Comparison of ENCODE assay signal across 8 cellular contexts in genomic region chr6:111480988-111481830, GRCh38. TPM values are rescaled to one million over a fixed set of nuclear protein-coding genes. Genes with fewer than 3 reads are reported as not detected.
A peak's percentile ranks its signal among the peaks of the same experiment; 100 is the strongest.
DNase-seq lines count a peak whose midpoint lies in the region; ATAC-seq and TF ChIP-seq lines count a peak whose summit lies in the region.

No MANE protein-coding gene starts in this region.

- H3K36me3 Mint-ChIP-seq in CD4-positive, CD25-positive, alpha-beta regulatory T cell = no peaks in the 10 kb centered on the region
- H3K36me3 Mint-ChIP-seq in activated naive CD8-positive, alpha-beta T cell treated with anti-CD3 and anti-CD28 coated beads for 36 hours = peaks cover 14% of the 10 kb centered on the region

- H3K9me3 ChIP-seq in CD4-positive, CD25-positive, alpha-beta regulatory T cell (ENCODE audit: control insufficient read depth in 2 of 2, low read length in 2 of 2) = no peaks in the 10 kb centered on the region
- H3K9me3 ChIP-seq in HUES64 (ENCODE audit: insufficient read depth, low read depth, low read length) (no peaks in the 10 kb centered on the region), testis (no peaks in the 10 kb centered on the region)

- H3K4me3 Mint-ChIP-seq in CD4-positive, CD25-positive, alpha-beta regulatory T cell = peak overlapping the region; percentile 94 to 99 (median 96)
- H3K4me3 Mint-ChIP-seq in activated naive CD8-positive, alpha-beta T cell treated with anti-CD3 and anti-CD28 coated beads for 36 hours = peak overlapping the region; percentile 97

- peak overlapping the region; percentile 54 to 97 (median 95) for H3K27ac Mint-ChIP-seq in CD4-positive, CD25-positive, alpha-beta regulatory T cell
- peak overlapping the region; percentile 43 for H3K27ac Mint-ChIP-seq in activated naive CD8-positive, alpha-beta T cell treated with anti-CD3 and anti-CD28 coated beads for 36 hours

- no peak overlapping the region for H3K9ac ChIP-seq in HUES64 (ENCODE audit: low read depth, low read length)

- peak overlapping the region; percentile 92 for H3K4me3 ChIP-seq in CD4-positive, CD25-positive, alpha-beta regulatory T cell (ENCODE audit: low read depth, low read length)
- H3K4me3 ChIP-seq in HUES64 (ENCODE audit: low read length) (peak overlapping the region; percentile 95), kidney epithelial cell (ENCODE audit: low read depth, low read length) (peak overlapping the region; percentile 90), testis (peak overlapping the region; percentile 91 to 98)

- DNase-seq in CD4-positive, CD25-positive, alpha-beta regulatory T cell = no peak
- DNase-seq in activated naive CD8-positive, alpha-beta T cell treated with anti-CD3 and anti-CD28 coated beads for 36 hours = no peak
- DNase-seq in kidney epithelial cell (ENCODE audit: low read depth) (no peak), testis (no peak), iPS-NIHi7 (ENCODE audit: extremely low spot score) (no peak), GM19238 (ENCODE audit: insufficient read length, low spot score) (no peak)
- no peak for DNase-seq in stimulated activated CD4-positive, alpha-beta T cell treated with anti-CD3 and anti-CD28 coated beads, Interleukin-2, amount 100 ng/mL, for 24 hours

- H3K36me3 ChIP-seq in CD4-positive, CD25-positive, alpha-beta regulatory T cell (ENCODE audit: control insufficient read depth, insufficient read depth, low read length) = no peaks in the 10 kb centered on the region
- H3K36me3 ChIP-seq in HUES64 (ENCODE audit: insufficient read depth, low read length) = peaks cover 2% of the 10 kb centered on the region; the same call in 1 of the 2 replicates
- no peaks in the 10 kb centered on the region for H3K36me3 ChIP-seq in kidney epithelial cell (ENCODE audit: control insufficient read depth, insufficient read depth, low read length)
- H3K36me3 ChIP-seq in testis (ENCODE audit: low read depth, missing control alignments) = no peaks in the 10 kb centered on the region

- TF ChIP-seq CTCF in kidney epithelial cell (IDR thresholded peaks at IDR 0.05; ENCODE audit: insufficient read depth, low read length, poor library complexity, severe bottlenecking) (no peak), testis (IDR thresholded peaks at IDR 0.05) (no peak)

- no peak for ATAC-seq in CD4-positive, CD25-positive, alpha-beta regulatory T cell (ENCODE audit: low read depth in 2 of 2)

- no peak for TF ChIP-seq POLR2A in testis (IDR thresholded peaks at IDR 0.05)

- H3K27me3 ChIP-seq in CD4-positive, CD25-positive, alpha-beta regulatory T cell (ENCODE audit: control insufficient read depth, insufficient read depth, low read length) = no peaks in the 10 kb centered on the region
- H3K27me3 ChIP-seq in HUES64 (ENCODE audit: insufficient read depth, low read length) (peaks cover 56% of the 10 kb centered on the region), kidney epithelial cell (ENCODE audit: control insufficient read depth, insufficient read depth, low read length) (no peaks in the 10 kb centered on the region), testis (no peaks in the 10 kb centered on the region)

- 60% methylated on average over 6 of the region's 6 CpGs for WGBS in HUES64
- 33 to 34% methylated on average over 6 of the region's 6 CpGs for WGBS in testis, 2 donors

- H3K27me3 Mint-ChIP-seq in CD4-positive, CD25-positive, alpha-beta regulatory T cell = no peaks in the 10 kb centered on the region
- no peaks in the 10 kb centered on the region for H3K27me3 Mint-ChIP-seq in activated naive CD8-positive, alpha-beta T cell treated with anti-CD3 and anti-CD28 coated beads for 36 hours

- intact Hi-C loops in testis (cut with DNase I; ENCODE audit: low total_unique reads) = loop anchor here (5.0 kb wide), 2 partner anchors 71 to 121 kb away; no protein-coding TSS in a partner anchor

- peaks cover 31% of the 10 kb centered on the region for H3K4me1 ChIP-seq in CD4-positive, CD25-positive, alpha-beta regulatory T cell (ENCODE audit: control insufficient read depth, insufficient read depth, low read length, poor library complexity, severe bottlenecking)
- peaks cover 46% of the 10 kb centered on the region for H3K4me1 ChIP-seq in HUES64 (ENCODE audit: insufficient read depth, low read length)
- peaks cover 23% of the 10 kb centered on the region for H3K4me1 ChIP-seq in testis

- no peaks in the 10 kb centered on the region for H3K9me3 Mint-ChIP-seq in CD4-positive, CD25-positive, alpha-beta regulatory T cell
- H3K9me3 Mint-ChIP-seq in activated naive CD8-positive, alpha-beta T cell treated with anti-CD3 and anti-CD28 coated beads for 36 hours = no peaks in the 10 kb centered on the region

- H3K4me1 Mint-ChIP-seq in CD4-positive, CD25-positive, alpha-beta regulatory T cell = peaks cover 27 to 53% (median 39%) of the 10 kb centered on the region in 4 donors
- peaks cover 28% of the 10 kb centered on the region for H3K4me1 Mint-ChIP-seq in activated naive CD8-positive, alpha-beta T cell treated with anti-CD3 and anti-CD28 coated beads for 36 hours

- H3K27ac ChIP-seq in CD4-positive, CD25-positive, alpha-beta regulatory T cell (ENCODE audit: insufficient read depth, low read length, poor library complexity, severe bottlenecking) = peak overlapping the region; percentile 99
- H3K27ac ChIP-seq in HUES64 (ENCODE audit: low read depth, low read length) = no peak overlapping the region
- H3K27ac ChIP-seq in testis = peak overlapping the region; percentile 100

RNA-seq across cellular contexts. Expression of gene REV3L, which starts 1.8 kb away (rescaled TPM):
- total RNA-seq in CD4-positive, CD25-positive, alpha-beta regulatory T cell = 35.7 TPM
- 10 to 100 TPM in 1 of 4 donors, 1 to 10 TPM in 3; 6.5 to 11.2 (median 8.8) TPM for polyA plus RNA-seq in CD4-positive, CD25-positive, alpha-beta regulatory T cell
- 6.4 TPM for polyA plus RNA-seq in HUES64 (2013, experiment 1 of 2)
- polyA plus RNA-seq in HUES64 (2013, experiment 2 of 2) = 4.5 TPM
- total RNA-seq in activated naive CD8-positive, alpha-beta T cell treated with anti-CD3 and anti-CD28 coated beads for 36 hours = 10 to 100 TPM; 17.0 TPM
- 16.2 and 35.7 TPM in 2 replicates for total RNA-seq in kidney epithelial cell
- 10 to 100 TPM; 48.8 to 56.8 TPM for total RNA-seq in testis
- 11.1 TPM for polyA plus RNA-seq in testis (ENCODE audit: insufficient read depth, low read depth, low replicate concordance)
